ENCODE assay signal across 8 cellular contexts in genomic region chr20:57432874-57433491, GRCh38. TPM values are rescaled to one million over a fixed set of nuclear protein-coding genes. Genes with fewer than 3 reads are reported as not detected.
DNase-seq lines count a peak whose midpoint lies in the region; ATAC-seq lines count a peak whose summit lies in the region.
"Had no signal": no experiment of that assay in that cellular context is flagged by ENCODE, and none has a peak within 500 bp of the region (broad histone marks: within the 10 kb centered on the region; RNA-seq: fewer than 3 reads in every experiment).

No MANE protein-coding gene starts in this region.

- H3K9me3 ChIP-seq in skeletal muscle tissue (ENCODE audit: control insufficient read depth in 3 of 3, low read length in 3 of 3): peaks cover 0 to 4% (median 0%) of the 10 kb centered on the region in 3 donors
- H3K9me3 ChIP-seq: adrenal gland had no signal

- no peaks in the 10 kb centered on the region for H3K36me3 Mint-ChIP-seq in activated naive CD8-positive, alpha-beta T cell

- ATAC-seq in GM19438 (IDR thresholded peaks at IDR 0.05; ENCODE audit: low read depth, unreplicated experiment): peak; percentile 93
- peak; percentile 75 for ATAC-seq in HG03280 (IDR thresholded peaks at IDR 0.05; ENCODE audit: unreplicated experiment)

- H3K9ac ChIP-seq in skeletal muscle tissue (ENCODE audit: low read depth in 1 of 3, low read length in 3 of 3): peak overlapping the region; percentile 53 to 74 (median 68)

- no peaks in the 10 kb centered on the region for H3K27me3 Mint-ChIP-seq in activated naive CD8-positive, alpha-beta T cell

- peaks cover 62% of the 10 kb centered on the region for H3K4me1 Mint-ChIP-seq in activated naive CD8-positive, alpha-beta T cell (ENCODE audit: low read depth)

- no peaks in the 10 kb centered on the region for H3K36me3 ChIP-seq in skeletal muscle tissue (ENCODE audit: control insufficient read depth in 3 of 3, insufficient read depth in 3 of 3, low read length in 3 of 3)
- H3K36me3 ChIP-seq: adrenal gland had no signal

- no peaks in the 10 kb centered on the region for H3K9me3 Mint-ChIP-seq in activated naive CD8-positive, alpha-beta T cell (ENCODE audit: low read depth)

- no peaks in the 10 kb centered on the region for H3K27me3 ChIP-seq in skeletal muscle tissue (ENCODE audit: control insufficient read depth in 3 of 3, insufficient read depth in 3 of 3, low read length in 3 of 3)
- H3K27me3 ChIP-seq: adrenal gland had no signal

- peak overlapping the region; percentile 80 for H3K27ac Mint-ChIP-seq in activated naive CD8-positive, alpha-beta T cell

- peak overlapping the region; percentile 57 for H3K4me3 Mint-ChIP-seq in activated naive CD8-positive, alpha-beta T cell

- DNase-seq in T follicular helper cell (ENCODE audit: low read depth): peak; percentile 35
- DNase-seq in COLO829 (ENCODE audit: low spot score): no peak
- DNase-seq in DMS53 (lab: John Stamatoyannopoulos, UW): no peak

- H3K4me3 ChIP-seq in skeletal muscle tissue (ENCODE audit: low read length in 3 of 3): peak overlapping the region in 1 of 3 donors; percentile 29
- H3K4me3 ChIP-seq: adrenal gland had no signal

- H3K4me1 ChIP-seq in skeletal muscle tissue (ENCODE audit: control insufficient read depth in 3 of 3, insufficient read depth in 3 of 3, low read length in 3 of 3): peaks cover 45 to 62% (median 62%) of the 10 kb centered on the region in 3 donors

- H3K27ac ChIP-seq in skeletal muscle tissue (ENCODE audit: low read depth, low read length): peak overlapping the region; percentile 65

RNA-seq across cellular contexts. Expression of gene RBM38, which starts 41.8 kb away (rescaled TPM):
- total RNA-seq in skeletal muscle tissue: 60.0 TPM
